Comparison of ENCODE assay signal across 8 cellular contexts in the genomic region with DNA sequence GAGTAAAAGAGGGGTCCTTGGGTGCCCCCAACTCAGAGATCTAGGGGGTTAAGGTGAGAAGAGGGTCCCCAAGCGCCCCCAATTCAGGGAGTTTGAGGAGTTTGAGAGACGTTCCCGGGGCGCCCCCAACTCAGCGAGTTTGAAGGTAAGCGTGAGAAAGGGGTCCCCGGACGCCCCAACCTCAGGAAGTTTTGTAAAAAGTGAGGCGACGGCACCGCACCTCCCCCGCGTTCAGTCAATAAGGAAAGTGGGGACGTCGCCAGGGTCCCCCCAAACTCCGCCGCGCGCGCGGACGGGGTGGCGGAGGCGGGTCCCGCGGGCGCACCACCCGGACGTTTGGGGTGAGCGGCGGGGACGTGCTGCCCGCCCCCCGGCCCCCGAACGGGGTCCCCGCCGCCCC. TPM values are rescaled to one million over a fixed set of nuclear protein-coding genes. Genes with fewer than 3 reads are reported as not detected.
DNase-seq lines count a peak whose midpoint lies in the region; ATAC-seq lines count a peak whose summit lies in the region.

No MANE protein-coding gene starts in this region.

- no peaks in the 10 kb centered on the region for H3K9me3 ChIP-seq in iPS-18c (ENCODE audit: control insufficient read depth, insufficient read depth, low read length)

- H3K36me3 Mint-ChIP-seq in activated T-helper 2 cell treated with anti-CD3 and anti-CD28 coated beads, Interferon-gamma antibody, Interleukin-2, Interleukin-4, amounts not matched to agents 10 μg/mL and 5 μg/mL and 100 μg/mL, durations not matched to agents 14 hours and 24 hours and 36 hours (ENCODE audit: low read depth), result no peaks in the 10 kb centered on the region

- intact Hi-C loops in activated T-helper 2 cell treated with anti-CD3 and anti-CD28 coated beads, Interferon-gamma antibody, Interleukin-2, Interleukin-4, amounts not matched to agents 10 μg/mL and 5 μg/mL and 100 μg/mL, durations not matched to agents 14 hours and 24 hours and 36 hours (cut with micrococcal nuclease), result loop anchor here (1.0 to 5.0 kb wide), 3 partner anchors 47 to 752 kb away; no protein-coding TSS in a partner anchor

- H3K4me1 Mint-ChIP-seq in activated T-helper 2 cell treated with anti-CD3 and anti-CD28 coated beads, Interferon-gamma antibody, Interleukin-2, Interleukin-4, amounts not matched to agents 10 μg/mL and 5 μg/mL and 100 μg/mL, durations not matched to agents 14 hours and 24 hours and 36 hours (ENCODE audit: low read depth), result peaks cover 24% of the 10 kb centered on the region
- peaks cover 29% of the 10 kb centered on the region for H3K4me1 Mint-ChIP-seq in stimulated activated naive CD8-positive, alpha-beta T cell treated with anti-CD3 and anti-CD28 coated beads, Interleukin-15, amount 100 ng/mL, for 72 hours

- H3K27me3 Mint-ChIP-seq in activated T-helper 2 cell treated with anti-CD3 and anti-CD28 coated beads, Interferon-gamma antibody, Interleukin-2, Interleukin-4, amounts not matched to agents 10 μg/mL and 5 μg/mL and 100 μg/mL, durations not matched to agents 14 hours and 24 hours and 36 hours (ENCODE audit: low read depth), result peaks cover 11% of the 10 kb centered on the region
- no peaks in the 10 kb centered on the region for H3K27me3 Mint-ChIP-seq in stimulated activated naive CD8-positive, alpha-beta T cell treated with anti-CD3 and anti-CD28 coated beads, Interleukin-15, amount 100 ng/mL, for 72 hours

- peak overlapping the region; percentile 51 for H3K4me3 ChIP-seq in iPS-18c (ENCODE audit: insufficient read depth, low read depth, low read length)

- DNase-seq in activated T-helper 2 cell treated with anti-CD3 and anti-CD28 coated beads, Interferon-gamma antibody, Interleukin-2, Interleukin-4, amounts not matched to agents 10 μg/mL and 5 μg/mL and 100 μg/mL, durations not matched to agents 14 hours and 24 hours and 36 hours (ENCODE audit: low spot score), result no peak
- DNase-seq in stimulated activated naive CD8-positive, alpha-beta T cell treated with anti-CD3 and anti-CD28 coated beads, Interleukin-15, amount 100 ng/mL, for 72 hours, result no peak
- DNase-seq in NAMALWA (ENCODE audit: low spot score) (no peak), MV-4-11 (lab: John Stamatoyannopoulos, UW) (no peak)
- DNase-seq in effector CD8-positive, alpha-beta T cell (lab: John Stamatoyannopoulos, UW), result no peak

- H3K4me3 Mint-ChIP-seq in activated T-helper 2 cell treated with anti-CD3 and anti-CD28 coated beads, Interferon-gamma antibody, Interleukin-2, Interleukin-4, amounts not matched to agents 10 μg/mL and 5 μg/mL and 100 μg/mL, durations not matched to agents 14 hours and 24 hours and 36 hours (ENCODE audit: low read depth), result peak overlapping the region; percentile 90
- peak overlapping the region; percentile 96 to 97 for H3K4me3 Mint-ChIP-seq in stimulated activated naive CD8-positive, alpha-beta T cell treated with anti-CD3 and anti-CD28 coated beads, Interleukin-15, amount 100 ng/mL, for 72 hours

- H3K9me3 Mint-ChIP-seq in activated T-helper 2 cell treated with anti-CD3 and anti-CD28 coated beads, Interferon-gamma antibody, Interleukin-2, Interleukin-4, amounts not matched to agents 10 μg/mL and 5 μg/mL and 100 μg/mL, durations not matched to agents 14 hours and 24 hours and 36 hours, result no peaks in the 10 kb centered on the region
- no peaks in the 10 kb centered on the region for H3K9me3 Mint-ChIP-seq in stimulated activated naive CD8-positive, alpha-beta T cell treated with anti-CD3 and anti-CD28 coated beads, Interleukin-15, amount 100 ng/mL, for 72 hours

- ATAC-seq in HG03066 (IDR thresholded peaks at IDR 0.05; ENCODE audit: low read depth, unreplicated experiment) (peak; percentile 12), GM18520 (IDR thresholded peaks at IDR 0.05; ENCODE audit: unreplicated experiment) (no peak)
- ATAC-seq in stimulated activated naive CD8-positive, alpha-beta T cell treated with anti-CD3 and anti-CD28 coated beads, Interleukin-15, amount 100 ng/mL, for 72 hours, result no peak

- H3K27ac Mint-ChIP-seq in activated T-helper 2 cell treated with anti-CD3 and anti-CD28 coated beads, Interferon-gamma antibody, Interleukin-2, Interleukin-4, amounts not matched to agents 10 μg/mL and 5 μg/mL and 100 μg/mL, durations not matched to agents 14 hours and 24 hours and 36 hours, result no peak overlapping the region
- peak overlapping the region; percentile 91 to 94 for H3K27ac Mint-ChIP-seq in stimulated activated naive CD8-positive, alpha-beta T cell treated with anti-CD3 and anti-CD28 coated beads, Interleukin-15, amount 100 ng/mL, for 72 hours

RNA-seq across cellular contexts. Expression of a gene that starts 0.4 kb away (rescaled TPM):
- 8.7 and 12.5 TPM in 2 replicates for total RNA-seq in activated T-helper 2 cell treated with anti-CD3 and anti-CD28 coated beads, Interferon-gamma antibody, Interleukin-2, Interleukin-4, amounts not matched to agents 10 μg/mL and 5 μg/mL and 100 μg/mL, durations not matched to agents 14 hours and 24 hours and 36 hours

RNA-seq across cellular contexts. Expression of a gene that starts 25.5 kb away (rescaled TPM):
- total RNA-seq in activated T-helper 2 cell treated with anti-CD3 and anti-CD28 coated beads, Interferon-gamma antibody, Interleukin-2, Interleukin-4, amounts not matched to agents 10 μg/mL and 5 μg/mL and 100 μg/mL, durations not matched to agents 14 hours and 24 hours and 36 hours, result not detected in 2 replicates
